1 cellular context compared by ENCODE assay signal in the genomic region with DNA sequence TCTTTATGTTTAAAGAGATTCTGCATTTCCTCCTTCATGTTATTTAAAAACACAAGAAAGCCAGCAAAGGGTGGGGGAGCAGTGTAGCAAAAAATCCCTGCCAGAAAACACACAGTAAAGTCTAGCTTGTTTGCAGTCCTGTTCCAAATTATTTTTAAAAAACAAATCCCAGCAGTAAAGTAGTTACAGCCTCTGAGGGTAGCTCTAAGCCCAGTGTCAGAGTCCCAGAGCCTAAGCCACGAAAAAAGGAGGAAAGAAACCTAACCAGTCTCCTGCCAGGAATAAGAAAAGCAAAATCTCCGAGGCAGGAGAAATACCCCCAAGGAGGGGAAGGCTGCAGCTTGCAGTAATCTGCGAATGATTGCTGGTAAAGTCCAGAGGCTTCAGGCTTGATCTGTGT.
TF ChIP-seq lines count a peak whose summit lies in the region.

No MANE protein-coding gene starts in this region.

TF ChIP-seq in H1, 55 proteins besides CTCF, POLR2A, EP300 and RAD21:
- no peak for TF ChIP-seq CHD1 (IDR thresholded peaks at IDR 0.05; ENCODE audit: low read depth, low read length)
- no peak for TF ChIP-seq KDM4A (IDR thresholded peaks at IDR 0.05; ENCODE audit: low read depth, low read length, severe bottlenecking)
- TF ChIP-seq, protein P1, sequence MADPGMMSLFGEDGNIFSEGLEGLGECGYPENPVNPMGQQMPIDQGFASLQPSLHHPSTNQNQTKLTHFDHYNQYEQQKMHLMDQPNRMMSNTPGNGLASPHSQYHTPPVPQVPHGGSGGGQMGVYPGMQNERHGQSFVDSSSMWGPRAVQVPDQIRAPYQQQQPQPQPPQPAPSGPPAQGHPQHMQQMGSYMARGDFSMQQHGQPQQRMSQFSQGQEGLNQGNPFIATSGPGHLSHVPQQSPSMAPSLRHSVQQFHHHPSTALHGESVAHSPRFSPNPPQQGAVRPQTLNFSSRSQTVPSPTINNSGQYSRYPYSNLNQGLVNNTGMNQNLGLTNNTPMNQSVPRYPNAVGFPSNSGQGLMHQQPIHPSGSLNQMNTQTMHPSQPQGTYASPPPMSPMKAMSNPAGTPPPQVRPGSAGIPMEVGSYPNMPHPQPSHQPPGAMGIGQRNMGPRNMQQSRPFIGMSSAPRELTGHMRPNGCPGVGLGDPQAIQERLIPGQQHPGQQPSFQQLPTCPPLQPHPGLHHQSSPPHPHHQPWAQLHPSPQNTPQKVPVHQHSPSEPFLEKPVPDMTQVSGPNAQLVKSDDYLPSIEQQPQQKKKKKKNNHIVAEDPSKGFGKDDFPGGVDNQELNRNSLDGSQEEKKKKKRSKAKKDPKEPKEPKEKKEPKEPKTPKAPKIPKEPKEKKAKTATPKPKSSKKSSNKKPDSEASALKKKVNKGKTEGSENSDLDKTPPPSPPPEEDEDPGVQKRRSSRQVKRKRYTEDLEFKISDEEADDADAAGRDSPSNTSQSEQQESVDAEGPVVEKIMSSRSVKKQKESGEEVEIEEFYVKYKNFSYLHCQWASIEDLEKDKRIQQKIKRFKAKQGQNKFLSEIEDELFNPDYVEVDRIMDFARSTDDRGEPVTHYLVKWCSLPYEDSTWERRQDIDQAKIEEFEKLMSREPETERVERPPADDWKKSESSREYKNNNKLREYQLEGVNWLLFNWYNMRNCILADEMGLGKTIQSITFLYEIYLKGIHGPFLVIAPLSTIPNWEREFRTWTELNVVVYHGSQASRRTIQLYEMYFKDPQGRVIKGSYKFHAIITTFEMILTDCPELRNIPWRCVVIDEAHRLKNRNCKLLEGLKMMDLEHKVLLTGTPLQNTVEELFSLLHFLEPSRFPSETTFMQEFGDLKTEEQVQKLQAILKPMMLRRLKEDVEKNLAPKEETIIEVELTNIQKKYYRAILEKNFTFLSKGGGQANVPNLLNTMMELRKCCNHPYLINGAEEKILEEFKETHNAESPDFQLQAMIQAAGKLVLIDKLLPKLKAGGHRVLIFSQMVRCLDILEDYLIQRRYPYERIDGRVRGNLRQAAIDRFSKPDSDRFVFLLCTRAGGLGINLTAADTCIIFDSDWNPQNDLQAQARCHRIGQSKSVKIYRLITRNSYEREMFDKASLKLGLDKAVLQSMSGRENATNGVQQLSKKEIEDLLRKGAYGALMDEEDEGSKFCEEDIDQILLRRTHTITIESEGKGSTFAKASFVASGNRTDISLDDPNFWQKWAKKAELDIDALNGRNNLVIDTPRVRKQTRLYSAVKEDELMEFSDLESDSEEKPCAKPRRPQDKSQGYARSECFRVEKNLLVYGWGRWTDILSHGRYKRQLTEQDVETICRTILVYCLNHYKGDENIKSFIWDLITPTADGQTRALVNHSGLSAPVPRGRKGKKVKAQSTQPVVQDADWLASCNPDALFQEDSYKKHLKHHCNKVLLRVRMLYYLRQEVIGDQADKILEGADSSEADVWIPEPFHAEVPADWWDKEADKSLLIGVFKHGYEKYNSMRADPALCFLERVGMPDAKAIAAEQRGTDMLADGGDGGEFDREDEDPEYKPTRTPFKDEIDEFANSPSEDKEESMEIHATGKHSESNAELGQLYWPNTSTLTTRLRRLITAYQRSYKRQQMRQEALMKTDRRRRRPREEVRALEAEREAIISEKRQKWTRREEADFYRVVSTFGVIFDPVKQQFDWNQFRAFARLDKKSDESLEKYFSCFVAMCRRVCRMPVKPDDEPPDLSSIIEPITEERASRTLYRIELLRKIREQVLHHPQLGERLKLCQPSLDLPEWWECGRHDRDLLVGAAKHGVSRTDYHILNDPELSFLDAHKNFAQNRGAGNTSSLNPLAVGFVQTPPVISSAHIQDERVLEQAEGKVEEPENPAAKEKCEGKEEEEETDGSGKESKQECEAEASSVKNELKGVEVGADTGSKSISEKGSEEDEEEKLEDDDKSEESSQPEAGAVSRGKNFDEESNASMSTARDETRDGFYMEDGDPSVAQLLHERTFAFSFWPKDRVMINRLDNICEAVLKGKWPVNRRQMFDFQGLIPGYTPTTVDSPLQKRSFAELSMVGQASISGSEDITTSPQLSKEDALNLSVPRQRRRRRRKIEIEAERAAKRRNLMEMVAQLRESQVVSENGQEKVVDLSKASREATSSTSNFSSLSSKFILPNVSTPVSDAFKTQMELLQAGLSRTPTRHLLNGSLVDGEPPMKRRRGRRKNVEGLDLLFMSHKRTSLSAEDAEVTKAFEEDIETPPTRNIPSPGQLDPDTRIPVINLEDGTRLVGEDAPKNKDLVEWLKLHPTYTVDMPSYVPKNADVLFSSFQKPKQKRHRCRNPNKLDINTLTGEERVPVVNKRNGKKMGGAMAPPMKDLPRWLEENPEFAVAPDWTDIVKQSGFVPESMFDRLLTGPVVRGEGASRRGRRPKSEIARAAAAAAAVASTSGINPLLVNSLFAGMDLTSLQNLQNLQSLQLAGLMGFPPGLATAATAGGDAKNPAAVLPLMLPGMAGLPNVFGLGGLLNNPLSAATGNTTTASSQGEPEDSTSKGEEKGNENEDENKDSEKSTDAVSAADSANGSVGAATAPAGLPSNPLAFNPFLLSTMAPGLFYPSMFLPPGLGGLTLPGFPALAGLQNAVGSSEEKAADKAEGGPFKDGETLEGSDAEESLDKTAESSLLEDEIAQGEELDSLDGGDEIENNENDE (IDR thresholded peaks at IDR 0.05; ENCODE audit: insufficient replicate concordance, low read length) = no peak
- no peak for TF ChIP-seq GTF2F1 (IDR thresholded peaks at IDR 0.05; ENCODE audit: borderline replicate concordance, low read depth, low read length)
- no peak for TF ChIP-seq TCF12 (IDR thresholded peaks at IDR 0.05; ENCODE audit: low read depth, low read length)
- no peak for TF ChIP-seq TEAD4 (IDR thresholded peaks at IDR 0.05; ENCODE audit: low read depth, low read length)
- TF ChIP-seq TAF7 (optimal IDR thresholded peaks at IDR 0.05; ENCODE audit: borderline replicate concordance, low read depth, low read length) = no peak
- TF ChIP-seq SP4 (IDR thresholded peaks at IDR 0.05; ENCODE audit: low read length) = no peak
- no peak for TF ChIP-seq SRF (IDR thresholded peaks at IDR 0.05; ENCODE audit: low read depth, low read length)
- TF ChIP-seq ASH2L (IDR thresholded peaks at IDR 0.05; ENCODE audit: low read length) = no peak
- TF ChIP-seq, protein P2, sequence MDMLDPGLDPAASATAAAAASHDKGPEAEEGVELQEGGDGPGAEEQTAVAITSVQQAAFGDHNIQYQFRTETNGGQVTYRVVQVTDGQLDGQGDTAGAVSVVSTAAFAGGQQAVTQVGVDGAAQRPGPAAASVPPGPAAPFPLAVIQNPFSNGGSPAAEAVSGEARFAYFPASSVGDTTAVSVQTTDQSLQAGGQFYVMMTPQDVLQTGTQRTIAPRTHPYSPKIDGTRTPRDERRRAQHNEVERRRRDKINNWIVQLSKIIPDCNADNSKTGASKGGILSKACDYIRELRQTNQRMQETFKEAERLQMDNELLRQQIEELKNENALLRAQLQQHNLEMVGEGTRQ (IDR thresholded peaks at IDR 0.05; ENCODE audit: low read length) = no peak
- no peak for TF ChIP-seq KDM5A (IDR thresholded peaks at IDR 0.05; ENCODE audit: low read length)
- no peak for TF ChIP-seq POLR2AphosphoS5 (IDR thresholded peaks at IDR 0.05; ENCODE audit: low read depth, low read length)
- no peak for TF ChIP-seq KDM1A (IDR thresholded peaks at IDR 0.05; ENCODE audit: borderline replicate concordance, low read length)
